In genomic region chr5:143197260-143197656, GRCh38 we compare ENCODE assay signal across 28 cellular contexts.
DNase-seq lines count a peak whose midpoint lies in the region; ATAC-seq, FAIRE-seq and TF ChIP-seq lines count a peak whose summit lies in the region.
"Had no signal": no experiment of that assay in that cellular context is flagged by ENCODE, and none has a peak within 500 bp of the region (broad histone marks: within the 10 kb centered on the region; RNA-seq: fewer than 3 reads in every experiment).

No MANE protein-coding gene starts in this region.

- peaks cover 9% of the 10 kb centered on the region for H3K4me1 Mint-ChIP-seq in activated T-cell treated with anti-CD3 and anti-CD28 coated beads, Interleukin-2, amount 50 U/mL, for 4 hours (ENCODE audit: low read depth)
- peaks cover 58% of the 10 kb centered on the region for H3K4me1 Mint-ChIP-seq in HFFc6 (ENCODE audit: low read depth)
- H3K4me1 Mint-ChIP-seq in activated T-helper 2 cell treated with anti-CD3 and anti-CD28 coated beads, Interferon-gamma antibody, Interleukin-2, Interleukin-4, amounts not matched to agents 10 μg/mL and 5 μg/mL and 100 μg/mL, durations not matched to agents 14 hours and 24 hours and 36 hours (ENCODE audit: low read depth) = peaks cover 15% of the 10 kb centered on the region
- H3K4me1 Mint-ChIP-seq: endodermal cell, nephron had no signal

- H3K27me3 Mint-ChIP-seq in activated T-cell treated with anti-CD3 and anti-CD28 coated beads, Interleukin-2, amount 50 U/mL, for 4 hours (ENCODE audit: low read depth) = no peaks in the 10 kb centered on the region
- H3K27me3 Mint-ChIP-seq in HFFc6 (ENCODE audit: insufficient read depth) = no peaks in the 10 kb centered on the region
- H3K27me3 Mint-ChIP-seq in activated T-helper 2 cell treated with anti-CD3 and anti-CD28 coated beads, Interferon-gamma antibody, Interleukin-2, Interleukin-4, amounts not matched to agents 10 μg/mL and 5 μg/mL and 100 μg/mL, durations not matched to agents 14 hours and 24 hours and 36 hours (ENCODE audit: low read depth) = no peaks in the 10 kb centered on the region
- H3K27me3 Mint-ChIP-seq: activated CD4-positive, alpha-beta T cell treated with anti-CD3 and anti-CD28 coated beads, Interleukin-2, amount 10 ng/mL, durations not matched to agents 7 days and 5 days; activated naive CD4-positive, alpha-beta T cell treated with anti-CD3 and anti-CD28 coated beads, Interleukin-2, amount 10 ng/mL, durations not matched to agents 7 days and 5 days had no signal

- TF ChIP-seq CTCF in HFFc6 (IDR thresholded peaks at IDR 0.05) = no peak; the same call in 1 of the 2 replicates
- TF ChIP-seq CTCF in smooth muscle cell (IDR thresholded peaks at IDR 0.05; ENCODE audit: borderline replicate concordance, insufficient read depth, poor library complexity, severe bottlenecking) = no peak

- intact Hi-C loops in activated T-helper 2 cell treated with anti-CD3 and anti-CD28 coated beads, Interferon-gamma antibody, Interleukin-2, Interleukin-4, amounts not matched to agents 10 μg/mL and 5 μg/mL and 100 μg/mL, durations not matched to agents 14 hours and 24 hours and 36 hours (cut with micrococcal nuclease) = loop anchor here (1.0 to 2.0 kb wide), 2 partner anchors 14 to 20 kb away; no protein-coding TSS in a partner anchor

- in situ Hi-C loops in HAP-1 (cut with MboI; ENCODE audit: low sequenced_read_pairs) = no loop called here

- H3K9me3 ChIP-seq in smooth muscle cell (replicated peaks; ENCODE audit: low read depth) (no peaks in the 10 kb centered on the region), HAP-1 (no peaks in the 10 kb centered on the region)

- H3K27me3 ChIP-seq in smooth muscle cell (ENCODE audit: low read depth) (no peaks in the 10 kb centered on the region), HAP-1 (ENCODE audit: low read depth) (no peaks in the 10 kb centered on the region)
- H3K27me3 ChIP-seq: cardiac muscle cell, stomach, tibial artery had no signal

- no peaks in the 10 kb centered on the region for H3K36me3 ChIP-seq in smooth muscle cell (ENCODE audit: low read depth)
- H3K36me3 ChIP-seq in HAP-1 (replicated peaks) = no peaks in the 10 kb centered on the region
- H3K36me3 ChIP-seq: cardiac muscle cell, stomach, tibial artery had no signal

- no peak overlapping the region for H3K4me3 ChIP-seq in smooth muscle cell
- H3K4me3 ChIP-seq in HAP-1 = no peak overlapping the region
- H3K4me3 ChIP-seq: cardiac muscle cell, stomach, tibial artery had no signal

- no peak overlapping the region for H3K9ac ChIP-seq in smooth muscle cell (ENCODE audit: low read depth)

- H3K79me2 ChIP-seq in smooth muscle cell (ENCODE audit: low read depth) = no peaks in the 10 kb centered on the region

- peaks cover 3% of the 10 kb centered on the region for H3K9me3 Mint-ChIP-seq in activated T-cell treated with anti-CD3 and anti-CD28 coated beads, Interleukin-2, amount 50 U/mL, for 4 hours
- peaks cover 2% of the 10 kb centered on the region for H3K9me3 Mint-ChIP-seq in HFFc6
- H3K9me3 Mint-ChIP-seq in activated T-helper 2 cell treated with anti-CD3 and anti-CD28 coated beads, Interferon-gamma antibody, Interleukin-2, Interleukin-4, amounts not matched to agents 10 μg/mL and 5 μg/mL and 100 μg/mL, durations not matched to agents 14 hours and 24 hours and 36 hours = peaks cover 18% of the 10 kb centered on the region

- FAIRE-seq in HTR-8/SVneo (lab: Jason Lieb, UNC) = no peak
- FAIRE-seq: D721Med, GM19239, keratinocyte had no signal

- no peak overlapping the region for H2AFZ ChIP-seq in smooth muscle cell (ENCODE audit: low read depth)

- H3K4me1 ChIP-seq in smooth muscle cell (ENCODE audit: low read depth) (peaks cover 9% of the 10 kb centered on the region), HAP-1 (no peaks in the 10 kb centered on the region)

- peaks cover 9% of the 10 kb centered on the region for H3K36me3 Mint-ChIP-seq in activated T-cell treated with anti-CD3 and anti-CD28 coated beads, Interleukin-2, amount 50 U/mL, for 4 hours (ENCODE audit: insufficient read depth)
- H3K36me3 Mint-ChIP-seq in HFFc6 (ENCODE audit: low read depth) = peaks cover 8% of the 10 kb centered on the region; the same call in 1 of the 2 replicates
- peaks cover 26% of the 10 kb centered on the region for H3K36me3 Mint-ChIP-seq in activated T-helper 2 cell treated with anti-CD3 and anti-CD28 coated beads, Interferon-gamma antibody, Interleukin-2, Interleukin-4, amounts not matched to agents 10 μg/mL and 5 μg/mL and 100 μg/mL, durations not matched to agents 14 hours and 24 hours and 36 hours (ENCODE audit: low read depth)

- H3K4me3 Mint-ChIP-seq in activated T-cell treated with anti-CD3 and anti-CD28 coated beads, Interleukin-2, amount 50 U/mL, for 4 hours = no peak overlapping the region
- H3K4me3 Mint-ChIP-seq in HFFc6 = no peak overlapping the region
- H3K4me3 Mint-ChIP-seq in activated T-helper 2 cell treated with anti-CD3 and anti-CD28 coated beads, Interferon-gamma antibody, Interleukin-2, Interleukin-4, amounts not matched to agents 10 μg/mL and 5 μg/mL and 100 μg/mL, durations not matched to agents 14 hours and 24 hours and 36 hours (ENCODE audit: low read depth) = no peak overlapping the region
- H3K4me3 Mint-ChIP-seq: activated CD4-positive, alpha-beta T cell treated with anti-CD3 and anti-CD28 coated beads, Interleukin-2, amount 10 ng/mL, durations not matched to agents 7 days and 5 days; activated naive CD4-positive, alpha-beta T cell treated with anti-CD3 and anti-CD28 coated beads, Interleukin-2, amount 10 ng/mL, durations not matched to agents 7 days and 5 days; endodermal cell; nephron had no signal

- no peak for DNase-seq in activated T-cell treated with anti-CD3 and anti-CD28 coated beads, Interleukin-2, amount 50 U/mL, for 4 hours
- no peak for DNase-seq in activated T-cell treated with anti-CD3 and anti-CD28 coated beads, Interleukin-2, amount 50 U/mL, for 48 hours
- peak; percentile 15 for DNase-seq in HFFc6
- DNase-seq in activated T-helper 2 cell treated with anti-CD3 and anti-CD28 coated beads, Interferon-gamma antibody, Interleukin-2, Interleukin-4, amounts not matched to agents 10 μg/mL and 5 μg/mL and 100 μg/mL, durations not matched to agents 14 hours and 24 hours and 36 hours (ENCODE audit: low spot score) = no peak
- DNase-seq in smooth muscle cell (lab: John Stamatoyannopoulos, UW; ENCODE audit: unreplicated experiment) = no peak
- DNase-seq in HAP-1 (ENCODE audit: low spot score in 2 of 2) = no peak
- no peak for DNase-seq in kidney tubule cell (ENCODE audit: low spot score)
- DNase-seq in HTR-8/SVneo (ENCODE audit: insufficient read length, low spot score) = no peak
- DNase-seq: activated CD4-positive, alpha-beta T cell treated with anti-CD3 and anti-CD28 coated beads, Interleukin-2, amount 10 ng/mL, durations not matched to agents 7 days and 5 days; activated CD8-positive, alpha-beta memory T cell treated with anti-CD3 and anti-CD28 coated beads, Interleukin-2, amount 50 U/mL, for 4 hours; activated naive CD4-positive, alpha-beta T cell treated with anti-CD3 and anti-CD28 coated beads, Interleukin-2, amount 10 ng/mL, durations not matched to agents 7 days and 5 days; anterior cingulate cortex; endodermal cell; KBM-7; NCI-H2171 treated with DMSO at 0.1 percent for 48 hours; NCI-H524 treated with DMSO at 0.1 percent for 48 hours; right cardiac atrium; SIG-M5; stimulated activated CD4-positive, alpha-beta T cell treated with anti-CD3 and anti-CD28 coated beads, Interleukin-12 subunit alpha, Interleukin-12 subunit beta, amount 100 ng/mL, for 4 hours; stimulated activated CD4-positive, alpha-beta T cell treated with anti-CD3 and anti-CD28 coated beads, Interleukin-4, amount 100 ng/mL, for 4 hours; stomach; tibial artery had no signal

- ATAC-seq in activated T-cell treated with anti-CD3 and anti-CD28 coated beads, Interleukin-2, amount 50 U/mL, for 4 hours = peak; percentile 67 to 79
- ATAC-seq: right cardiac atrium had no signal

- H3K27ac ChIP-seq in smooth muscle cell (ENCODE audit: low read depth) = peak overlapping the region; percentile 9
- H3K27ac ChIP-seq: C4-2B, cardiac muscle cell, stomach, tibial artery had no signal

- H3F3A ChIP-seq in smooth muscle cell (ENCODE audit: low read depth) = peaks cover 13% of the 10 kb centered on the region

- H3K4me2 ChIP-seq in smooth muscle cell = no peak overlapping the region

- H3K27ac Mint-ChIP-seq in HFFc6 = no peak overlapping the region
- H3K27ac Mint-ChIP-seq in activated T-helper 2 cell treated with anti-CD3 and anti-CD28 coated beads, Interferon-gamma antibody, Interleukin-2, Interleukin-4, amounts not matched to agents 10 μg/mL and 5 μg/mL and 100 μg/mL, durations not matched to agents 14 hours and 24 hours and 36 hours = peak overlapping the region; percentile 67
- H3K27ac Mint-ChIP-seq: activated CD4-positive, alpha-beta T cell treated with anti-CD3 and anti-CD28 coated beads, Interleukin-2, amount 10 ng/mL, durations not matched to agents 7 days and 5 days; activated naive CD4-positive, alpha-beta T cell treated with anti-CD3 and anti-CD28 coated beads, Interleukin-2, amount 10 ng/mL, durations not matched to agents 7 days and 5 days; endodermal cell; nephron had no signal

- H4K20me1 ChIP-seq in smooth muscle cell (ENCODE audit: low read depth) = no peaks in the 10 kb centered on the region
